1 cellular context compared by ENCODE assay signal in the genomic region with DNA sequence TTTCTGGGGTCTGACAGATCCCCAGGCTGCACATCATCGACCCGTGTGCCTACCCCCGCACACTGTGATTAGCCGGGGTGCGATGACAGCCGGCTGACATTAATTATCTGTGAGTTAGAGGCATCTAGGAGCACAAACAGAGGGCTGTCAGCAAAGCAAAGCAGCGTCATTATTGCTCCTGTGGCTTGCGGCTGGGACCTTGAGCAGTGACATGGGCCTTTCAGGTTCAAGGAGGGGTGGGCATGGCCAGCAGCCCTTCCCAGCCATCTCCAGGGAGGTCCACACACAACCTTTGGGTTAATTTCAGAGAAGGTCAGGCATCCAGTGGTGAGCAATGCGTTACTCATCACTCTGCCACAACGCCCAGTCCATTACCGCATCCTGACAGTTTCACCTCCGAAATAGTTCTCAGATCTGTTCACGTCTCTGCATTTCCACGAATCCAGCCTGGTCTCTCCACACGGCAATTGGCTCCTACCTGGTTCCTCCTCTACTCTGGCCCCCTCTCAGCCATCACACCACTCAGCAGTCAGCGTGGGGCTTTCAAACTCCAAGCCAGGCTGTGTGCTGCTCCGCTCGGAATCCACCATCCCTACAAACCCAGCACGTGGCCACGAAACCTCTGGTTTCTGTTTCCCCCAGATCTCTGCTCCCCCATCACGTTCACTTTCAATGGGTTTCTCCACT.
TF ChIP-seq lines count a peak whose summit lies in the region.

No MANE protein-coding gene starts in this region.

TF ChIP-seq in SK-N-SH, 30 proteins besides CTCF, POLR2A, EP300 and RAD21 (continued from another document):
- TF ChIP-seq REST (IDR thresholded peaks at IDR 0.05; ENCODE audit: low read depth, low read length) (no peak), SMC3 (IDR thresholded peaks at IDR 0.05; ENCODE audit: low read depth, low read length) (no peak), POLR2AphosphoS5 (IDR thresholded peaks at IDR 0.05; ENCODE audit: low read depth, low read length) (no peak), RFX5 (IDR thresholded peaks at IDR 0.05; ENCODE audit: low read length) (no peak), YY1 (IDR thresholded peaks at IDR 0.05; ENCODE audit: low read depth) (no peak), TCF12 (IDR thresholded peaks at IDR 0.05) (no peak), RCOR1 (IDR thresholded peaks at IDR 0.05; ENCODE audit: low read length) (no peak), FOSL2 (IDR thresholded peaks at IDR 0.05; ENCODE audit: borderline replicate concordance, low read depth) (no peak), MEF2A (IDR thresholded peaks at IDR 0.05; ENCODE audit: borderline replicate concordance, low read depth) (no peak), EZH2phosphoT487 (IDR thresholded peaks at IDR 0.05; ENCODE audit: borderline replicate concordance, low read depth) (no peak), ZBTB33 (IDR thresholded peaks at IDR 0.05; ENCODE audit: borderline replicate concordance, low read depth) (no peak), GABPA (IDR thresholded peaks at IDR 0.05; ENCODE audit: low read depth) (no peak)
- TF ChIP-seq, protein P1, sequence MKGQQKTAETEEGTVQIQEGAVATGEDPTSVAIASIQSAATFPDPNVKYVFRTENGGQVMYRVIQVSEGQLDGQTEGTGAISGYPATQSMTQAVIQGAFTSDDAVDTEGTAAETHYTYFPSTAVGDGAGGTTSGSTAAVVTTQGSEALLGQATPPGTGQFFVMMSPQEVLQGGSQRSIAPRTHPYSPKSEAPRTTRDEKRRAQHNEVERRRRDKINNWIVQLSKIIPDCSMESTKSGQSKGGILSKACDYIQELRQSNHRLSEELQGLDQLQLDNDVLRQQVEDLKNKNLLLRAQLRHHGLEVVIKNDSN (IDR thresholded peaks at IDR 0.05; ENCODE audit: borderline replicate concordance, low read depth), result no peak
